1 cellular context compared by ENCODE assay signal in the genomic region with DNA sequence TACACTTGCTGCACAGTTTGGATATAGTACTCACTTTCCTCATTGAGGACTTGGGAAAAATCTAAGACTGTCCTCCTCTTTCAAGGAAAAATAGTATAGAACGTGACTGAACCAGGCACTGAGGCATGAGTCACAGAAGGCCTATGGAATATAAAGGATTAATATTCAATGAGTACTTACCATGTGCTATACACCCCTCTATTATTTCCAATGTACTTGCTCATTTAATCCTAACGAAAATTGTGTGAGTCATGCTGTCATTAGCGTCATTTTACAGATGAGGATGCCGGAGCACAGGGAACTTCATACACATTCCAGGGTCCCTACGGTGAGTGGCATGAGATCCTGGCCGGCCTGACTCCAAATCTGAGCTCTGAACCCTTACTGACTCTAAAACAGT.
TF ChIP-seq lines count a peak whose summit lies in the region.

No MANE protein-coding gene starts in this region.

TF ChIP-seq in GM23338, 12 proteins besides CTCF, POLR2A, EP300 and RAD21 (continued from another document):
- TF ChIP-seq, protein P1, sequence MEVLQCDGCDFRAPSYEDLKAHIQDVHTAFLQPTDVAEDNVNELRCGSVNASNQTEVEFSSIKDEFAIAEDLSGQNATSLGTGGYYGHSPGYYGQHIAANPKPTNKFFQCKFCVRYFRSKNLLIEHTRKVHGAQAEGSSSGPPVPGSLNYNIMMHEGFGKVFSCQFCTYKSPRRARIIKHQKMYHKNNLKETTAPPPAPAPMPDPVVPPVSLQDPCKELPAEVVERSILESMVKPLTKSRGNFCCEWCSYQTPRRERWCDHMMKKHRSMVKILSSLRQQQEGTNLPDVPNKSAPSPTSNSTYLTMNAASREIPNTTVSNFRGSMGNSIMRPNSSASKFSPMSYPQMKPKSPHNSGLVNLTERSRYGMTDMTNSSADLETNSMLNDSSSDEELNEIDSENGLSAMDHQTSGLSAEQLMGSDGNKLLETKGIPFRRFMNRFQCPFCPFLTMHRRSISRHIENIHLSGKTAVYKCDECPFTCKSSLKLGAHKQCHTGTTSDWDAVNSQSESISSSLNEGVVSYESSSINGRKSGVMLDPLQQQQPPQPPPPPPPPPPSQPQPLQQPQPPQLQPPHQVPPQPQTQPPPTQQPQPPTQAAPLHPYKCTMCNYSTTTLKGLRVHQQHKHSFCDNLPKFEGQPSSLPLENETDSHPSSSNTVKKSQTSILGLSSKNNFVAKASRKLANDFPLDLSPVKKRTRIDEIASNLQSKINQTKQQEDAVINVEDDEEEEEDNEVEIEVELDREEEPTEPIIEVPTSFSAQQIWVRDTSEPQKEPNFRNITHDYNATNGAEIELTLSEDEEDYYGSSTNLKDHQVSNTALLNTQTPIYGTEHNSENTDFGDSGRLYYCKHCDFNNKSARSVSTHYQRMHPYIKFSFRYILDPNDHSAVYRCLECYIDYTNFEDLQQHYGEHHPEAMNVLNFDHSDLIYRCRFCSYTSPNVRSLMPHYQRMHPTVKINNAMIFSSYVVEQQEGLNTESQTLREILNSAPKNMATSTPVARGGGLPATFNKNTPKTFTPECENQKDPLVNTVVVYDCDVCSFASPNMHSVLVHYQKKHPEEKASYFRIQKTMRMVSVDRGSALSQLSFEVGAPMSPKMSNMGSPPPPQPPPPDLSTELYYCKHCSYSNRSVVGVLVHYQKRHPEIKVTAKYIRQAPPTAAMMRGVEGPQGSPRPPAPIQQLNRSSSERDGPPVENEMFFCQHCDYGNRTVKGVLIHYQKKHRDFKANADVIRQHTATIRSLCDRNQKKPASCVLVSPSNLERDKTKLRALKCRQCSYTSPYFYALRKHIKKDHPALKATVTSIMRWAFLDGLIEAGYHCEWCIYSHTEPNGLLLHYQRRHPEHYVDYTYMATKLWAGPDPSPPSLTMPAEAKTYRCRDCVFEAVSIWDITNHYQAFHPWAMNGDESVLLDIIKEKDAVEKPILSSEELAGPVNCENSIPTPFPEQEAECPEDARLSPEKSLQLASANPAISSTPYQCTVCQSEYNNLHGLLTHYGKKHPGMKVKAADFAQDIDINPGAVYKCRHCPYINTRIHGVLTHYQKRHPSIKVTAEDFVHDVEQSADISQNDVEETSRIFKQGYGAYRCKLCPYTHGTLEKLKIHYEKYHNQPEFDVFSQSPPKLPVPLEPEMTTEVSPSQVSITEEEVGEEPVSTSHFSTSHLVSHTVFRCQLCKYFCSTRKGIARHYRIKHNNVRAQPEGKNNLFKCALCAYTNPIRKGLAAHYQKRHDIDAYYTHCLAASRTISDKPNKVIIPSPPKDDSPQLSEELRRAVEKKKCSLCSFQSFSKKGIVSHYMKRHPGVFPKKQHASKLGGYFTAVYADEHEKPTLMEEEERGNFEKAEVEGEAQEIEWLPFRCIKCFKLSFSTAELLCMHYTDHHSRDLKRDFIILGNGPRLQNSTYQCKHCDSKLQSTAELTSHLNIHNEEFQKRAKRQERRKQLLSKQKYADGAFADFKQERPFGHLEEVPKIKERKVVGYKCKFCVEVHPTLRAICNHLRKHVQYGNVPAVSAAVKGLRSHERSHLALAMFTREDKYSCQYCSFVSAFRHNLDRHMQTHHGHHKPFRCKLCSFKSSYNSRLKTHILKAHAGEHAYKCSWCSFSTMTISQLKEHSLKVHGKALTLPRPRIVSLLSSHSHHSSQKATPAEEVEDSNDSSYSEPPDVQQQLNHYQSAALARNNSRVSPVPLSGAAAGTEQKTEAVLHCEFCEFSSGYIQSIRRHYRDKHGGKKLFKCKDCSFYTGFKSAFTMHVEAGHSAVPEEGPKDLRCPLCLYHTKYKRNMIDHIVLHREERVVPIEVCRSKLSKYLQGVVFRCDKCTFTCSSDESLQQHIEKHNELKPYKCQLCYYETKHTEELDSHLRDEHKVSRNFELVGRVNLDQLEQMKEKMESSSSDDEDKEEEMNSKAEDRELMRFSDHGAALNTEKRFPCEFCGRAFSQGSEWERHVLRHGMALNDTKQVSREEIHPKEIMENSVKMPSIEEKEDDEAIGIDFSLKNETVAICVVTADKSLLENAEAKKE (CRISPR knock-in tag; IDR thresholded peaks at IDR 0.05) = no peak
